Comparison of ENCODE assay signal across 10 cellular contexts in the genomic region with DNA sequence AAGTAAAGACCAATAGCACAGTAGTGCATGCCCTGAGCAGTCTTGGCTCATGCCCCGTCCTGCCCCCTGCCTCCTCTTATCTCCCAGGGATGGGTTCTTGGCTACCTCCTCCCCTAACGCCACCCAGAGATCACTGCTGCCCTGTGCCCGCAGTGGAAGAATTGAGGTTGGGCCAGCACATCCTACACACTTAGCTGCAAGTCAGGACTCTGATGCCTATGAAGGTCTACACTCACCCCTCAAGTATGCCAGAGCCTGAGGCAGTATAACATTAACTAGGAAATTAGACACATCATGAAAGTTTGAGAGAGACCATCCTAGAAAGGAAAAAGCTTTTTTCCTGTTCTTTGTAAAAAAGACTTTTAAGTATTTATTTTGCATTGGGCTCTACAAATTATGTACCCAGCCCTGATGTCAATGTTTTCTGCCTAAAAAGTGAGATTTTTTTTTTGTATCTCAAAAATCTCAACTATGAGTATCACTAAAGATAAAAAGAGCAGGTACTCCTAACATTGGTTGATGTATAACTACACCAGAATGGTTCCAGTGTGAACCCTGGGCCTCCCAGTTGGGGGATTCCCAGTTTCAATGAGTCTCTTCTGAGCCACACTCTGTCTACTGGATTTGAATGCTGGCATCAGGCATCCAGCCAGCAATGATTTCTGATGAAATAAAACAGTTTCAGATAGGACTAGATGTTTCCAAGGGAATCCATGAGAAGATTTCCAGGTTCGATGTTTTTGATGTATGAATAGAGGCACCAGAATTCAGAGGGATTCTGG.
A peak's percentile ranks its signal among the peaks of the same experiment; 100 is the strongest.
DNase-seq lines count a peak whose midpoint lies in the region; ATAC-seq and TF ChIP-seq lines count a peak whose summit lies in the region.
"Had no signal": no experiment of that assay in that cellular context is flagged by ENCODE, and none has a peak within 500 bp of the region (broad histone marks: within the 10 kb centered on the region; RNA-seq: fewer than 3 reads in every experiment).

No MANE protein-coding gene starts in this region.

- no peaks in the 10 kb centered on the region for H3K9me3 ChIP-seq in spleen

- no peak overlapping the region for H3K27ac Mint-ChIP-seq in T-helper 2 cell treated with Interferon-gamma antibody and Interleukin-4, amounts not matched to agents 5 μg/mL and 100 μg/mL, for 36 hours
- H3K27ac Mint-ChIP-seq in neural crest cell (ENCODE audit: unreplicated experiment) = peak overlapping the region; percentile 52

- H3K4me1 Mint-ChIP-seq in T-helper 2 cell treated with Interferon-gamma antibody and Interleukin-4, amounts not matched to agents 5 μg/mL and 100 μg/mL, for 36 hours (ENCODE audit: low read depth) = peaks cover 18% of the 10 kb centered on the region
- H3K4me1 Mint-ChIP-seq in neural crest cell = no peaks in the 10 kb centered on the region

- no peaks in the 10 kb centered on the region for H3K36me3 ChIP-seq in spleen

- no peak overlapping the region for H3K4me3 ChIP-seq in spleen

- no peaks in the 10 kb centered on the region for H3K9me3 Mint-ChIP-seq in T-helper 2 cell treated with Interferon-gamma antibody and Interleukin-4, amounts not matched to agents 5 μg/mL and 100 μg/mL, for 36 hours
- no peaks in the 10 kb centered on the region for H3K9me3 Mint-ChIP-seq in neural crest cell

- no peaks in the 10 kb centered on the region for H3K4me1 ChIP-seq in spleen

- TF ChIP-seq CTCF in RWPE1 (conservative IDR thresholded peaks at IDR 0.05; ENCODE audit: low read depth) (no peak), neural crest cell (conservative IDR thresholded peaks at IDR 0.05) (no peak), spleen (IDR thresholded peaks at IDR 0.05 in 8 of 11, conservative IDR thresholded peaks at IDR 0.05 in 3 of 11) (no peak)

- H3K4me3 Mint-ChIP-seq in T-helper 2 cell treated with Interferon-gamma antibody and Interleukin-4, amounts not matched to agents 5 μg/mL and 100 μg/mL, for 36 hours = no peak overlapping the region
- H3K4me3 Mint-ChIP-seq in neural crest cell = no peak overlapping the region

- no peaks in the 10 kb centered on the region for H3K27me3 ChIP-seq in spleen (replicated peaks in 1 of 7)

- TF ChIP-seq POLR2A in spleen (IDR thresholded peaks at IDR 0.05) = no peak

- no peaks in the 10 kb centered on the region for H3K36me3 Mint-ChIP-seq in T-helper 2 cell treated with Interferon-gamma antibody and Interleukin-4, amounts not matched to agents 5 μg/mL and 100 μg/mL, for 36 hours (ENCODE audit: low read depth)
- H3K36me3 Mint-ChIP-seq in neural crest cell (ENCODE audit: low read depth) = no peaks in the 10 kb centered on the region

- ATAC-seq in HG02642 (IDR thresholded peaks at IDR 0.05; ENCODE audit: poor library complexity, unreplicated experiment) = peak; percentile 84

- POLR2A ChIA-PET in RWPE1 (lab: Yijun Ruan, JAX; ENCODE audit: low non-redundant PET) = no interaction called here

- no peaks in the 10 kb centered on the region for H3K27me3 Mint-ChIP-seq in T-helper 2 cell treated with Interferon-gamma antibody and Interleukin-4, amounts not matched to agents 5 μg/mL and 100 μg/mL, for 36 hours (ENCODE audit: low read depth)
- H3K27me3 Mint-ChIP-seq in neural crest cell (ENCODE audit: low read depth) = no peaks in the 10 kb centered on the region

- intact Hi-C loops in spleen (cut with DNase I; ENCODE audit: low total_unique reads) = no loop called here

- CTCF ChIA-PET in RWPE1 (lab: Yijun Ruan, JAX) = no interaction called here

- peak; percentile 35 for DNase-seq in T-helper 2 cell treated with Interferon-gamma antibody and Interleukin-4, amounts not matched to agents 5 μg/mL and 100 μg/mL, for 36 hours (ENCODE audit: low spot score)
- DNase-seq in T-helper 2 cell (no peak), RWPE1 (ENCODE audit: low spot score) (peak; percentile 62), neural crest cell (ENCODE audit: low read depth, low spot score) (no peak), iPS-NIHi11 (ENCODE audit: low spot score) (no peak), NCI-H510A treated with DMSO at 0.1 percent for 48 hours (lab: John Stamatoyannopoulos, UW) (no peak), spleen (no peak)
- DNase-seq: NCI-H69 had no signal

- H3K27ac ChIP-seq in RWPE1 = peak overlapping the region; percentile 22; the same call in 1 of the 2 replicates
- H3K27ac ChIP-seq in spleen = no peak overlapping the region
- H3K27ac ChIP-seq: 22Rv1 had no signal

- WGBS in spleen, 5 donors = 86 to 92% (median 90%) methylated on average over 4 of the region's 4 CpGs

Comparison
In these comparisons a context has a peak if more than half of its experiments do, and no peak if none do; other contexts are left out.
1. DNase-seq: peak in T-helper 2 cell treated with Interferon-gamma antibody and Interleukin-4, amounts not matched to agents 5 μg/mL and 100 μg/mL, for 36 hours (single experiment) and RWPE1 (single experiment); none in T-helper 2 cell (0 of 5), neural crest cell (single experiment), iPS-NIHi11 (single experiment), NCI-H510A treated with DMSO at 0.1 percent for 48 hours (single experiment) and spleen (single experiment).